Comparison of ENCODE assay signal across 3 cellular contexts in the genomic region with DNA sequence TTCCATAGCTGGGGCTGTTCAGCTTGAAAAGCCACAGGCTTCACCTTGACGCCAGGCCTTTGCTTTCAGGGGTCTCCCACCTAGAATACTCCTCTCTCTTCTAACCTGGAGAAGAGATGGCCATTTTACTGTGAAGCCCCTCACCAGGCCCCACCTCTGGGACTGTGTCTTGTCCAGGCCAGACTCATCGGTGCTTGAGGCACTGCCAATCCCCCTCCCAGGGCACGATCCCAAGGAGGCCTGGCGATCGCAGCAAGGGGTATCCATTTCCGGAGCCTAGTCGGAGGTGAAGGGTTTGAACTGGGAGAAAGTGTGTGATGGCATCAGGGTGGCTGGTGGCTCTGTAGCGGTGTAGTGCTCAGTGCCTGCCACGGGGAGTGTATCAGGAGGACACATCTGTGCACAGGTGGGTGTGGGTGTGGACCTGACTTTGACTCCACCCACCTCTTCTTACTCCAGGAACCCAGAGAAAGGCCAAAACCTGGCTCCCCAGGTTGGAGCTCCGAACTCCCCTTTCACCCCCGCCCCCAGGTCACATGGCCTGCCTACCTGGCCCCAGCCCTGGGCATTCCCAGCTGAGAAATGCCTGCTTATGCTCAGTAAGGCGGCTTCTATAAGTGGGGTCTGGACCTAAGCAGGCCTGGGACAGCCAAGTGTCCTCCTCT.
TF ChIP-seq lines count a peak whose summit lies in the region.

No MANE protein-coding gene starts in this region.

TF ChIP-seq in SK-N-SH, 30 proteins besides CTCF, POLR2A, EP300 and RAD21 (continued from another document):
- TF ChIP-seq, protein P1, sequence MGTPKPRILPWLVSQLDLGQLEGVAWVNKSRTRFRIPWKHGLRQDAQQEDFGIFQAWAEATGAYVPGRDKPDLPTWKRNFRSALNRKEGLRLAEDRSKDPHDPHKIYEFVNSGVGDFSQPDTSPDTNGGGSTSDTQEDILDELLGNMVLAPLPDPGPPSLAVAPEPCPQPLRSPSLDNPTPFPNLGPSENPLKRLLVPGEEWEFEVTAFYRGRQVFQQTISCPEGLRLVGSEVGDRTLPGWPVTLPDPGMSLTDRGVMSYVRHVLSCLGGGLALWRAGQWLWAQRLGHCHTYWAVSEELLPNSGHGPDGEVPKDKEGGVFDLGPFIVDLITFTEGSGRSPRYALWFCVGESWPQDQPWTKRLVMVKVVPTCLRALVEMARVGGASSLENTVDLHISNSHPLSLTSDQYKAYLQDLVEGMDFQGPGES (IDR thresholded peaks at IDR 0.05; ENCODE audit: low read depth, low read length), result no peak
- no peak for TF ChIP-seq SIN3A (IDR thresholded peaks at IDR 0.05; ENCODE audit: borderline replicate concordance, low read depth, low read length)
- no peak for TF ChIP-seq TCF12 (IDR thresholded peaks at IDR 0.05)
- no peak for TF ChIP-seq CHD2 (IDR thresholded peaks at IDR 0.05; ENCODE audit: low read length, partially characterized antibody)
- TF ChIP-seq REST (IDR thresholded peaks at IDR 0.05; ENCODE audit: low read depth, low read length), result no peak

TF ChIP-seq in SK-N-SH treated with all-trans-retinoic acid at 6 μM for 48 hours, 23 proteins besides CTCF, POLR2A, EP300 and RAD21:
- TF ChIP-seq POU6F1 (CRISPR knock-in tag; IDR thresholded peaks at IDR 0.05; ENCODE audit: borderline replicate concordance, low read depth) (no peak), ZFP30 (CRISPR knock-in tag; IDR thresholded peaks at IDR 0.05) (no peak), ZNF70 (CRISPR knock-in tag; IDR thresholded peaks at IDR 0.05) (no peak), CSDC2 (CRISPR knock-in tag; IDR thresholded peaks at IDR 0.05) (no peak), CREB5 (CRISPR knock-in tag; IDR thresholded peaks at IDR 0.05; ENCODE audit: low read depth) (no peak)

TF ChIP-seq in IMR-90, 13 proteins besides CTCF, POLR2A, EP300 and RAD21 (continued from another document):
- TF ChIP-seq ELK1 (IDR thresholded peaks at IDR 0.05; ENCODE audit: borderline replicate concordance, low read depth, low read length), result no peak
- no peak for TF ChIP-seq NFE2L2 (IDR thresholded peaks at IDR 0.05; ENCODE audit: low read depth, low read length)
- TF ChIP-seq MAFK (IDR thresholded peaks at IDR 0.05; ENCODE audit: low read depth, low read length), result no peak
